13 cellular contexts compared by ENCODE assay signal in genomic region chr2:217911283-217911965, GRCh38.
DNase-seq lines count a peak whose midpoint lies in the region; ATAC-seq, FAIRE-seq and TF ChIP-seq lines count a peak whose summit lies in the region.
"Had no signal": no experiment of that assay in that cellular context is flagged by ENCODE, and none has a peak within 500 bp of the region (broad histone marks: within the 10 kb centered on the region; RNA-seq: fewer than 3 reads in every experiment).

No MANE protein-coding gene starts in this region.

- no peaks in the 10 kb centered on the region for H3K27me3 ChIP-seq in astrocyte (ENCODE audit: insufficient read depth, low read length)
- no peaks in the 10 kb centered on the region for H3K27me3 ChIP-seq in right atrium auricular region
- H3K27me3 ChIP-seq in gastrocnemius medialis, result no peaks in the 10 kb centered on the region
- H3K27me3 ChIP-seq in BE2C, result no peaks in the 10 kb centered on the region

- in situ Hi-C loops in gastrocnemius medialis (cut with MboI; ENCODE audit: low sequenced_read_pairs in 4 of 4), result no loop called here

- no peak overlapping the region for H2AFZ ChIP-seq in astrocyte (ENCODE audit: low read depth, low read length)

- H3K4me2 ChIP-seq in astrocyte (ENCODE audit: low read length), result no peak overlapping the region

- no peak overlapping the region for H3K9ac ChIP-seq in astrocyte (ENCODE audit: low read length)

- ATAC-seq in gastrocnemius medialis, result peak; percentile 52 to 66
- ATAC-seq: activated CD8-positive, alpha-beta T cell treated with anti-CD3 and anti-CD28 coated beads for 36 hours had no signal

- TF ChIP-seq POLR2A in gastrocnemius medialis (IDR thresholded peaks at IDR 0.05), result no peak

- H3K36me3 ChIP-seq in astrocyte (ENCODE audit: insufficient read depth, low read length) (peaks cover 18% of the 10 kb centered on the region), right atrium auricular region (peaks cover 25% of the 10 kb centered on the region), gastrocnemius medialis (no peaks in the 10 kb centered on the region), BE2C (peaks cover 12% of the 10 kb centered on the region)

- peaks cover 77% of the 10 kb centered on the region for H4K20me1 ChIP-seq in astrocyte (ENCODE audit: insufficient read depth, low read length)

- H3K36me3 Mint-ChIP-seq in astrocyte (ENCODE audit: low read depth, unreplicated experiment), result peaks cover 25% of the 10 kb centered on the region
- H3K36me3 Mint-ChIP-seq: activated naive CD8-positive, alpha-beta T cell treated with anti-CD3 and anti-CD28 coated beads, Interleukin-2, amount 10 ng/mL, durations not matched to agents 7 days and 5 days had no signal

- H3K9me3 Mint-ChIP-seq in astrocyte (ENCODE audit: unreplicated experiment), result no peaks in the 10 kb centered on the region
- H3K9me3 Mint-ChIP-seq: activated CD8-positive, alpha-beta T cell treated with anti-CD3 and anti-CD28 coated beads for 36 hours; activated naive CD8-positive, alpha-beta T cell treated with anti-CD3 and anti-CD28 coated beads, Interleukin-2, amount 10 ng/mL, durations not matched to agents 7 days and 5 days had no signal

- peaks cover 31% of the 10 kb centered on the region for H3K4me1 ChIP-seq in astrocyte (ENCODE audit: insufficient read depth, low read length)
- H3K4me1 ChIP-seq in right atrium auricular region, result peaks cover 0 to 100% of the 10 kb centered on the region in 2 donors
- peaks cover 88 to 96% of the 10 kb centered on the region in 2 donors for H3K4me1 ChIP-seq in gastrocnemius medialis
- H3K4me1 ChIP-seq in BE2C, result peaks cover 10% of the 10 kb centered on the region

- H3K27me3 Mint-ChIP-seq in astrocyte (ENCODE audit: low read depth, unreplicated experiment), result no peaks in the 10 kb centered on the region

- H3K9me3 ChIP-seq in astrocyte (ENCODE audit: insufficient read depth, low read depth, low read length), result no peaks in the 10 kb centered on the region
- H3K9me3 ChIP-seq in right atrium auricular region, result no peaks in the 10 kb centered on the region
- no peaks in the 10 kb centered on the region for H3K9me3 ChIP-seq in gastrocnemius medialis
- H3K9me3 ChIP-seq in BE2C, result no peaks in the 10 kb centered on the region

- peaks cover 64% of the 10 kb centered on the region for H3K4me1 Mint-ChIP-seq in astrocyte (ENCODE audit: low read depth, unreplicated experiment)

- no peak overlapping the region for H3K27ac ChIP-seq in astrocyte (ENCODE audit: low read depth, low read length)
- H3K27ac ChIP-seq in right atrium auricular region, result peak overlapping the region; percentile 96 to 99
- H3K27ac ChIP-seq in gastrocnemius medialis, result peak overlapping the region; percentile 87 to 94 (median 92)

- peak overlapping the region; percentile 9 for H3K27ac Mint-ChIP-seq in astrocyte (ENCODE audit: unreplicated experiment)
- H3K27ac Mint-ChIP-seq: activated CD8-positive, alpha-beta T cell treated with anti-CD3 and anti-CD28 coated beads for 36 hours; activated naive CD8-positive, alpha-beta T cell treated with anti-CD3 and anti-CD28 coated beads, Interleukin-2, amount 10 ng/mL, durations not matched to agents 7 days and 5 days had no signal

- peak; percentile 79 for DNase-seq in AG10803 (ENCODE audit: low read depth)
- no peak for DNase-seq in astrocyte (ENCODE audit: low read depth)
- DNase-seq in right atrium auricular region (ENCODE audit: low spot score), result peak; percentile 86
- DNase-seq in gastrocnemius medialis, result peak in 1 of 2 donors; percentile 67
- no peak for DNase-seq in germinal center (ENCODE audit: low spot score)
- no peak for DNase-seq in NCI-H2196 (lab: John Stamatoyannopoulos, UW; ENCODE audit: unreplicated experiment)
- no peak for DNase-seq in BE2C
- DNase-seq in activated T-cell treated with anti-CD3 and anti-CD28 coated beads for 4 hours, result no peak
- DNase-seq: activated CD8-positive, alpha-beta T cell treated with anti-CD3 and anti-CD28 coated beads for 36 hours; activated naive CD8-positive, alpha-beta T cell treated with anti-CD3 and anti-CD28 coated beads, Interleukin-2, amount 10 ng/mL, durations not matched to agents 7 days and 5 days; NCI-H1105 treated with DMSO at 0.1 percent for 48 hours; NK-92 treated with Interleukin-12 subunit alpha and Interleukin-12 subunit beta, amount 100 ng/mL, for 24 hours; retina had no signal

- peaks cover 97% of the 10 kb centered on the region for H3K79me2 ChIP-seq in astrocyte (ENCODE audit: insufficient read depth, low read length)

- H3K4me3 ChIP-seq in AG10803 (ENCODE audit: low read length) (no peak overlapping the region), astrocyte (ENCODE audit: insufficient read depth, low read depth, low read length) (no peak overlapping the region), right atrium auricular region (no peak overlapping the region), gastrocnemius medialis (no peak overlapping the region), BE2C (ENCODE audit: low read depth, low read length) (no peak overlapping the region)

- intact Hi-C loops in gastrocnemius medialis (cut with DNase I; ENCODE audit: low total_unique reads), result no loop called here

- H3K4me3 Mint-ChIP-seq in astrocyte (ENCODE audit: unreplicated experiment), result no peak overlapping the region
- H3K4me3 Mint-ChIP-seq: activated CD8-positive, alpha-beta T cell treated with anti-CD3 and anti-CD28 coated beads for 36 hours; activated naive CD8-positive, alpha-beta T cell treated with anti-CD3 and anti-CD28 coated beads, Interleukin-2, amount 10 ng/mL, durations not matched to agents 7 days and 5 days had no signal

- peak; percentile 17 for FAIRE-seq in astrocyte (lab: Jason Lieb, UNC)

- TF ChIP-seq CTCF in AG10803 (conservative IDR thresholded peaks at IDR 0.05; ENCODE audit: low read length) (no peak), astrocyte (IDR thresholded peaks at IDR 0.05; ENCODE audit: insufficient read depth, low read depth, low read length) (no peak), right atrium auricular region (IDR thresholded peaks at IDR 0.05) (no peak), gastrocnemius medialis (IDR thresholded peaks at IDR 0.05 in 4 of 5, conservative IDR thresholded peaks at IDR 0.05 in 1 of 5) (no peak), BE2C (IDR thresholded peaks at IDR 0.05; ENCODE audit: low read depth, low read length) (no peak)

Comparison
In these comparisons a context has a peak if more than half of its experiments do, and no peak if none do; other contexts are left out.
1. DNase-seq: peak in AG10803 (single experiment) and right atrium auricular region (single experiment); none in astrocyte (single experiment), germinal center (single experiment), NCI-H2196 (single experiment), BE2C (single experiment) and activated T-cell treated with anti-CD3 and anti-CD28 coated beads for 4 hours (single experiment).